Comparison of ENCODE assay signal across 15 cellular contexts in the genomic region with DNA sequence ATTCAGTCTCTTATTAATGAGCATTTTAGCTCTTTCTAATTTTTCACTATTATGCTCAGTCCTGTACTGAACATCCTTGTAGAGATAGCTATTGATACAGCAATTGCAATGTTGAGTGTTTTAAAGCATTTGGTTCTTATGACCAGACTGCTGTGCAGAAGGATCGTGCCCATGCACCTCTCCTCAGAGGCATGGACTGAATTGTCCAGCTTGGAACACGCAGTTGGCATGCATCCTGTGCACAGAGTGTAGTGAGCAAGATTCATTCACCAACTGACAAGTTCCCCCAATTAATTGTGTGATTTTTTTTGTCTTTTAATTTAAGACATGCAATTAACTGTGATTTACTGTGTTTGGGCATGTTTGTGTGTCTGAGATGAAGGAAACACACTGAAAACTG.
DNase-seq lines count a peak whose midpoint lies in the region; ATAC-seq, FAIRE-seq and TF ChIP-seq lines count a peak whose summit lies in the region.
"Had no signal": no experiment of that assay in that cellular context is flagged by ENCODE, and none has a peak within 500 bp of the region (broad histone marks: within the 10 kb centered on the region; RNA-seq: fewer than 3 reads in every experiment).

No MANE protein-coding gene starts in this region.

- DNase-seq in GM19239 (ENCODE audit: insufficient read length, low spot score) (no peak), WTC11 (ENCODE audit: low spot score) (no peak), cerebellum (ENCODE audit: low spot score) (peak; percentile 43), SKM-1 (lab: John Stamatoyannopoulos, UW; ENCODE audit: unreplicated experiment) (no peak), NOMO-1 (lab: John Stamatoyannopoulos, UW; ENCODE audit: unreplicated experiment in 2 of 2) (no peak), NCI-H1092 treated with DMSO at 0.1 percent for 48 hours (lab: John Stamatoyannopoulos, UW) (no peak)
- DNase-seq: 8988T; CD4-positive, alpha-beta memory T cell; DMS153; DMS79; GF-D8; H9 had no signal

- no peak for TF ChIP-seq CTCF in WTC11 (IDR thresholded peaks at IDR 0.05)

- CTCF ChIA-PET in WTC11 (lab: Charles Lee), result no interaction called here

- H3K9me3 Mint-ChIP-seq in WTC11, result 0 out of 2 replicates have a peak, but pooled peaks cover 3% of the 10 kb centered on the region
- H3K9me3 Mint-ChIP-seq: H9 had no signal

- POLR2A ChIA-PET in WTC11 (lab: Charles Lee), result no interaction called here

- no peaks in the 10 kb centered on the region for H3K27me3 Mint-ChIP-seq in WTC11 (ENCODE audit: low read depth)
- H3K27me3 Mint-ChIP-seq: CD4-positive, alpha-beta memory T cell had no signal

- 0 out of 2 replicates have a peak, but pooled peaks cover 2% of the 10 kb centered on the region for H3K36me3 Mint-ChIP-seq in WTC11
- H3K36me3 Mint-ChIP-seq: CD4-positive, alpha-beta memory T cell had no signal

- H3K4me3 Mint-ChIP-seq in WTC11, result no peak overlapping the region
- H3K4me3 Mint-ChIP-seq: CD14-positive monocyte; CD4-positive, alpha-beta memory T cell; H9 had no signal

- FAIRE-seq in GM19239 (lab: Jason Lieb, UNC), result peak; percentile 21
- FAIRE-seq: H1 had no signal

- ATAC-seq in WTC11 (no peak), HG02840 (IDR thresholded peaks at IDR 0.05; ENCODE audit: low FRiP score, unreplicated experiment) (no peak)

- H3K27ac Mint-ChIP-seq in WTC11, result peak overlapping the region; percentile 52; the same call in 1 of the 2 replicates
- H3K27ac Mint-ChIP-seq: CD14-positive monocyte, H9 had no signal

- peaks cover 23% of the 10 kb centered on the region for H3K4me1 Mint-ChIP-seq in WTC11
- H3K4me1 Mint-ChIP-seq: CD14-positive monocyte; CD4-positive, alpha-beta memory T cell had no signal

TF ChIP-seq in WTC11, 78 proteins besides CTCF, POLR2A, EP300 and RAD21:
- TF ChIP-seq MXD4 (CRISPR knock-in tag; IDR thresholded peaks at IDR 0.05; ENCODE audit: borderline replicate concordance) (no peak), ELF4 (CRISPR knock-in tag; IDR thresholded peaks at IDR 0.05; ENCODE audit: low read depth) (no peak), SMAD4 (CRISPR knock-in tag; IDR thresholded peaks at IDR 0.05) (no peak), ZNF232 (CRISPR knock-in tag; IDR thresholded peaks at IDR 0.05) (no peak), EMX1 (CRISPR knock-in tag; IDR thresholded peaks at IDR 0.05) (no peak), GRHL2 (CRISPR knock-in tag; IDR thresholded peaks at IDR 0.05; ENCODE audit: insufficient replicate concordance, severe bottlenecking) (no peak), SP1 (CRISPR knock-in tag; conservative IDR thresholded peaks at IDR 0.05) (no peak), CREB1 (CRISPR knock-in tag; IDR thresholded peaks at IDR 0.05) (no peak), ETV6 (CRISPR knock-in tag; IDR thresholded peaks at IDR 0.05) (no peak), SOX15 (CRISPR knock-in tag; IDR thresholded peaks at IDR 0.05) (no peak)
- TF ChIP-seq, protein P1, sequence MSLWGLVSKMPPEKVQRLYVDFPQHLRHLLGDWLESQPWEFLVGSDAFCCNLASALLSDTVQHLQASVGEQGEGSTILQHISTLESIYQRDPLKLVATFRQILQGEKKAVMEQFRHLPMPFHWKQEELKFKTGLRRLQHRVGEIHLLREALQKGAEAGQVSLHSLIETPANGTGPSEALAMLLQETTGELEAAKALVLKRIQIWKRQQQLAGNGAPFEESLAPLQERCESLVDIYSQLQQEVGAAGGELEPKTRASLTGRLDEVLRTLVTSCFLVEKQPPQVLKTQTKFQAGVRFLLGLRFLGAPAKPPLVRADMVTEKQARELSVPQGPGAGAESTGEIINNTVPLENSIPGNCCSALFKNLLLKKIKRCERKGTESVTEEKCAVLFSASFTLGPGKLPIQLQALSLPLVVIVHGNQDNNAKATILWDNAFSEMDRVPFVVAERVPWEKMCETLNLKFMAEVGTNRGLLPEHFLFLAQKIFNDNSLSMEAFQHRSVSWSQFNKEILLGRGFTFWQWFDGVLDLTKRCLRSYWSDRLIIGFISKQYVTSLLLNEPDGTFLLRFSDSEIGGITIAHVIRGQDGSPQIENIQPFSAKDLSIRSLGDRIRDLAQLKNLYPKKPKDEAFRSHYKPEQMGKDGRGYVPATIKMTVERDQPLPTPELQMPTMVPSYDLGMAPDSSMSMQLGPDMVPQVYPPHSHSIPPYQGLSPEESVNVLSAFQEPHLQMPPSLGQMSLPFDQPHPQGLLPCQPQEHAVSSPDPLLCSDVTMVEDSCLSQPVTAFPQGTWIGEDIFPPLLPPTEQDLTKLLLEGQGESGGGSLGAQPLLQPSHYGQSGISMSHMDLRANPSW (CRISPR knock-in tag; conservative IDR thresholded peaks at IDR 0.05; ENCODE audit: low read depth), result no peak
- TF ChIP-seq, protein P2, sequence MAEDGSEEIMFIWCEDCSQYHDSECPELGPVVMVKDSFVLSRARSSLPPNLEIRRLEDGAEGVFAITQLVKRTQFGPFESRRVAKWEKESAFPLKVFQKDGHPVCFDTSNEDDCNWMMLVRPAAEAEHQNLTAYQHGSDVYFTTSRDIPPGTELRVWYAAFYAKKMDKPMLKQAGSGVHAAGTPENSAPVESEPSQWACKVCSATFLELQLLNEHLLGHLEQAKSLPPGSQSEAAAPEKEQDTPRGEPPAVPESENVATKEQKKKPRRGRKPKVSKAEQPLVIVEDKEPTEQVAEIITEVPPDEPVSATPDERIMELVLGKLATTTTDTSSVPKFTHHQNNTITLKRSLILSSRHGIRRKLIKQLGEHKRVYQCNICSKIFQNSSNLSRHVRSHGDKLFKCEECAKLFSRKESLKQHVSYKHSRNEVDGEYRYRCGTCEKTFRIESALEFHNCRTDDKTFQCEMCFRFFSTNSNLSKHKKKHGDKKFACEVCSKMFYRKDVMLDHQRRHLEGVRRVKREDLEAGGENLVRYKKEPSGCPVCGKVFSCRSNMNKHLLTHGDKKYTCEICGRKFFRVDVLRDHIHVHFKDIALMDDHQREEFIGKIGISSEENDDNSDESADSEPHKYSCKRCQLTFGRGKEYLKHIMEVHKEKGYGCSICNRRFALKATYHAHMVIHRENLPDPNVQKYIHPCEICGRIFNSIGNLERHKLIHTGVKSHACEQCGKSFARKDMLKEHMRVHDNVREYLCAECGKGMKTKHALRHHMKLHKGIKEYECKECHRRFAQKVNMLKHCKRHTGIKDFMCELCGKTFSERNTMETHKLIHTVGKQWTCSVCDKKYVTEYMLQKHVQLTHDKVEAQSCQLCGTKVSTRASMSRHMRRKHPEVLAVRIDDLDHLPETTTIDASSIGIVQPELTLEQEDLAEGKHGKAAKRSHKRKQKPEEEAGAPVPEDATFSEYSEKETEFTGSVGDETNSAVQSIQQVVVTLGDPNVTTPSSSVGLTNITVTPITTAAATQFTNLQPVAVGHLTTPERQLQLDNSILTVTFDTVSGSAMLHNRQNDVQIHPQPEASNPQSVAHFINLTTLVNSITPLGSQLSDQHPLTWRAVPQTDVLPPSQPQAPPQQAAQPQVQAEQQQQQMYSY (CRISPR knock-in tag; IDR thresholded peaks at IDR 0.05), result no peak
- TF ChIP-seq, protein P3, sequence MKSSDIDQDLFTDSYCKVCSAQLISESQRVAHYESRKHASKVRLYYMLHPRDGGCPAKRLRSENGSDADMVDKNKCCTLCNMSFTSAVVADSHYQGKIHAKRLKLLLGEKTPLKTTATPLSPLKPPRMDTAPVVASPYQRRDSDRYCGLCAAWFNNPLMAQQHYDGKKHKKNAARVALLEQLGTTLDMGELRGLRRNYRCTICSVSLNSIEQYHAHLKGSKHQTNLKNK (CRISPR knock-in tag; IDR thresholded peaks at IDR 0.05), result no peak
- TF ChIP-seq, protein P4, sequence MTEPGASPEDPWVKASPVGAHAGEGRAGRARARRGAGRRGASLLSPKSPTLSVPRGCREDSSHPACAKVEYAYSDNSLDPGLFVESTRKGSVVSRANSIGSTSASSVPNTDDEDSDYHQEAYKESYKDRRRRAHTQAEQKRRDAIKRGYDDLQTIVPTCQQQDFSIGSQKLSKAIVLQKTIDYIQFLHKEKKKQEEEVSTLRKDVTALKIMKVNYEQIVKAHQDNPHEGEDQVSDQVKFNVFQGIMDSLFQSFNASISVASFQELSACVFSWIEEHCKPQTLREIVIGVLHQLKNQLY (CRISPR knock-in tag; IDR thresholded peaks at IDR 0.05), result no peak
- TF ChIP-seq, protein P5, sequence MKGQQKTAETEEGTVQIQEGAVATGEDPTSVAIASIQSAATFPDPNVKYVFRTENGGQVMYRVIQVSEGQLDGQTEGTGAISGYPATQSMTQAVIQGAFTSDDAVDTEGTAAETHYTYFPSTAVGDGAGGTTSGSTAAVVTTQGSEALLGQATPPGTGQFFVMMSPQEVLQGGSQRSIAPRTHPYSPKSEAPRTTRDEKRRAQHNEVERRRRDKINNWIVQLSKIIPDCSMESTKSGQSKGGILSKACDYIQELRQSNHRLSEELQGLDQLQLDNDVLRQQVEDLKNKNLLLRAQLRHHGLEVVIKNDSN (CRISPR knock-in tag; IDR thresholded peaks at IDR 0.05), result no peak
- TF ChIP-seq, protein P6, sequence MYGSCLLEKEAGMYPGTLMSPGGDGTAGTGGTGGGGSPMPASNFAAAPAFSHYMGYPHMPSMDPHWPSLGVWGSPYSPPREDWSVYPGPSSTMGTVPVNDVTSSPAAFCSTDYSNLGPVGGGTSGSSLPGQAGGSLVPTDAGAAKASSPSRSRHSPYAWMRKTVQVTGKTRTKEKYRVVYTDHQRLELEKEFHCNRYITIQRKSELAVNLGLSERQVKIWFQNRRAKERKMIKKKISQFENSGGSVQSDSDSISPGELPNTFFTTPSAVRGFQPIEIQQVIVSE (CRISPR knock-in tag; IDR thresholded peaks at IDR 0.05; ENCODE audit: borderline replicate concordance), result no peak
- TF ChIP-seq, protein P7, sequence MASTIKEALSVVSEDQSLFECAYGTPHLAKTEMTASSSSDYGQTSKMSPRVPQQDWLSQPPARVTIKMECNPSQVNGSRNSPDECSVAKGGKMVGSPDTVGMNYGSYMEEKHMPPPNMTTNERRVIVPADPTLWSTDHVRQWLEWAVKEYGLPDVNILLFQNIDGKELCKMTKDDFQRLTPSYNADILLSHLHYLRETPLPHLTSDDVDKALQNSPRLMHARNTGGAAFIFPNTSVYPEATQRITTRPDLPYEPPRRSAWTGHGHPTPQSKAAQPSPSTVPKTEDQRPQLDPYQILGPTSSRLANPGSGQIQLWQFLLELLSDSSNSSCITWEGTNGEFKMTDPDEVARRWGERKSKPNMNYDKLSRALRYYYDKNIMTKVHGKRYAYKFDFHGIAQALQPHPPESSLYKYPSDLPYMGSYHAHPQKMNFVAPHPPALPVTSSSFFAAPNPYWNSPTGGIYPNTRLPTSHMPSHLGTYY (CRISPR knock-in tag; IDR thresholded peaks at IDR 0.05), result no peak
- TF ChIP-seq, protein P8, sequence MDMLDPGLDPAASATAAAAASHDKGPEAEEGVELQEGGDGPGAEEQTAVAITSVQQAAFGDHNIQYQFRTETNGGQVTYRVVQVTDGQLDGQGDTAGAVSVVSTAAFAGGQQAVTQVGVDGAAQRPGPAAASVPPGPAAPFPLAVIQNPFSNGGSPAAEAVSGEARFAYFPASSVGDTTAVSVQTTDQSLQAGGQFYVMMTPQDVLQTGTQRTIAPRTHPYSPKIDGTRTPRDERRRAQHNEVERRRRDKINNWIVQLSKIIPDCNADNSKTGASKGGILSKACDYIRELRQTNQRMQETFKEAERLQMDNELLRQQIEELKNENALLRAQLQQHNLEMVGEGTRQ (CRISPR knock-in tag; IDR thresholded peaks at IDR 0.05), result no peak
TF ChIP-seq in WTC11: peak in this region for 0.
